ENCODE assay signal across 8 cellular contexts in the genomic region with DNA sequence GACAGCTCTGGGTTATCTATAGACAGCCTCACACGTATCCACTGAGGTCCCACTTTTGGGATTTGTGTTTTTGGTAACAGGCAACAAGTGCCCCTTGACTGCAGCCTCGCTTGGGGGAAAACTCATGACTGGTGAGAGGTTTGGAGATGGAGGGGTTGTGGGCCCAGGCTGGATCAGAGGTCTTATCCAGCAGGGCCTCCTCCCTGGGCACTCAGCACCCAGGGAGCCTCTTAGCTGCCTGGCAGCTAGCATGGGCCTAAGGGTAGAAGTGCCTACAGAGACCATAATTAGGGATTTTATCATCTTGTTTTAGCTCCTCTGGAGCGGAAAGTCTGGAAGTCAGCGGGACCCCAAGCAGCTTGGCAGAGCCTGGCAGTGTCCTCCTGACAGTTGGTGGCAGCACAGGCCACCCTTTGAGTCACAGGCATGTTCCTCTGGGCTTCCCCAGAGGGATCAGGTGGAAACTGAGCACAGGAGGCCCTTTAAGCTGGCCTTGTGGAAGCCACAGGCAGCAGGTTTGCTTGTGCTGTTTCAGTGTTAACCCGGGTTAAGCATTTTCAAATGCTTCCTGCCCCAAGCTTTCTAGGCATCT.
DNase-seq lines count a peak whose midpoint lies in the region; ATAC-seq and TF ChIP-seq lines count a peak whose summit lies in the region.

No MANE protein-coding gene starts in this region.

- no peak overlapping the region for H3K4me2 ChIP-seq in MM.1S (ENCODE audit: low read depth, low read length)

- H3K4me1 Mint-ChIP-seq in HFFc6 (ENCODE audit: low read depth) = peaks cover 10% of the 10 kb centered on the region; the same call in 1 of the 2 replicates

- H3K27ac Mint-ChIP-seq in HFFc6 = no peak overlapping the region

- TF ChIP-seq CTCF in right atrium auricular region (IDR thresholded peaks at IDR 0.05) (peak in 1 of 2 donors; percentile 70), HFFc6 (IDR thresholded peaks at IDR 0.05) (peak; percentile 73), MM.1S (IDR thresholded peaks at IDR 0.05; ENCODE audit: low read length) (peak; percentile 61), ovary (IDR thresholded peaks at IDR 0.05) (no peak)

- H3F3A ChIP-seq in MM.1S (ENCODE audit: insufficient read depth, low read length) = no peaks in the 10 kb centered on the region

- no peak for TF ChIP-seq POLR2A in ovary (IDR thresholded peaks at IDR 0.05)

- no peak overlapping the region for H3K9ac ChIP-seq in MM.1S (ENCODE audit: low read length)

- DNase-seq in Right ventricle myocardium superior (peak; percentile 55), right atrium auricular region (ENCODE audit: low spot score) (no peak), HFFc6 (peak; percentile 26), MM.1S (peak; percentile 51), anterior cingulate cortex (lab: John Stamatoyannopoulos, UW) (peak in 44 of 58 donors; percentile 1 to 52 (median 22)), left kidney (ENCODE audit: low read depth, low spot score) (peak; percentile 77), ovary (no peak)
- no peak for DNase-seq in activated CD4-positive, CD25-positive, alpha-beta regulatory T cell treated with anti-CD3 and anti-CD28 coated beads, Interleukin-2, amount 50 U/mL, for 72 hours

- H3K9me3 Mint-ChIP-seq in HFFc6 = no peaks in the 10 kb centered on the region

- H3K4me1 ChIP-seq in right atrium auricular region (no peaks in the 10 kb centered on the region), MM.1S (ENCODE audit: low read length) (0 out of 2 replicates have a peak, but pooled peaks cover 4% of the 10 kb centered on the region), ovary (ENCODE audit: insufficient read depth) (no peaks in the 10 kb centered on the region)

- peaks cover 14% of the 10 kb centered on the region for H3K27me3 Mint-ChIP-seq in HFFc6 (ENCODE audit: insufficient read depth)

- H4K20me1 ChIP-seq in MM.1S (ENCODE audit: insufficient read depth, low read length) = no peaks in the 10 kb centered on the region

- intact Hi-C loops in Right ventricle myocardium superior (cut with DNase I) (no loop called here), ovary (cut with DNase I) (no loop called here)

- H3K27me3 ChIP-seq in right atrium auricular region (no peaks in the 10 kb centered on the region), MM.1S (replicated peaks; ENCODE audit: insufficient read depth, low read length) (no peaks in the 10 kb centered on the region), ovary (no peaks in the 10 kb centered on the region)

- no peaks in the 10 kb centered on the region for H3K9me2 ChIP-seq in MM.1S (replicated peaks; ENCODE audit: insufficient read depth, low read length)

- no peak overlapping the region for H3K4me3 Mint-ChIP-seq in HFFc6

- no peaks in the 10 kb centered on the region for H3K36me3 ChIP-seq in right atrium auricular region
- H3K36me3 ChIP-seq in MM.1S (replicated peaks; ENCODE audit: insufficient read depth, low read length) = no peaks in the 10 kb centered on the region
- no peaks in the 10 kb centered on the region for H3K36me3 ChIP-seq in ovary

- peak; percentile 96 for ATAC-seq in Right ventricle myocardium superior (ENCODE audit: poor library complexity)

- no peak overlapping the region for H3K27ac ChIP-seq in right atrium auricular region
- no peak overlapping the region for H3K27ac ChIP-seq in MM.1S (ENCODE audit: low read length)
- no peak overlapping the region for H3K27ac ChIP-seq in ovary

- no peaks in the 10 kb centered on the region for H3K36me3 Mint-ChIP-seq in HFFc6 (ENCODE audit: low read depth)

- TF ChIP-seq EP300 in ovary (IDR thresholded peaks at IDR 0.05) = no peak

- no peak overlapping the region for H2AFZ ChIP-seq in MM.1S (ENCODE audit: low read length)

- H3K9me3 ChIP-seq in right atrium auricular region = no peaks in the 10 kb centered on the region
- no peaks in the 10 kb centered on the region for H3K9me3 ChIP-seq in MM.1S (replicated peaks; ENCODE audit: insufficient read depth, low read length)
- H3K9me3 ChIP-seq in ovary = no peaks in the 10 kb centered on the region

- WGBS in ovary, 3 donors = 79 to 87% (median 79%) methylated on average over 5 of the region's 5 CpGs

- no peaks in the 10 kb centered on the region for H3K79me2 ChIP-seq in MM.1S (ENCODE audit: low read length)

- no peak overlapping the region for H3K4me3 ChIP-seq in right atrium auricular region
- no peak overlapping the region for H3K4me3 ChIP-seq in MM.1S (ENCODE audit: low read length)
- no peak overlapping the region for H3K4me3 ChIP-seq in ovary

Comparison
In these comparisons a context has a peak if more than half of its experiments do, and no peak if none do; other contexts are left out.
1. DNase-seq: peak in Right ventricle myocardium superior (single experiment), HFFc6 (single experiment), MM.1S (single experiment), anterior cingulate cortex (44 of 58) and left kidney (single experiment); none in right atrium auricular region (single experiment), ovary (0 of 5) and activated CD4-positive, CD25-positive, alpha-beta regulatory T cell treated with anti-CD3 and anti-CD28 coated beads, Interleukin-2, amount 50 U/mL, for 72 hours (single experiment).
2. CTCF ChIP-seq: peak in HFFc6 (single experiment) and MM.1S (single experiment); none in ovary (0 of 3).